In the genomic region with DNA sequence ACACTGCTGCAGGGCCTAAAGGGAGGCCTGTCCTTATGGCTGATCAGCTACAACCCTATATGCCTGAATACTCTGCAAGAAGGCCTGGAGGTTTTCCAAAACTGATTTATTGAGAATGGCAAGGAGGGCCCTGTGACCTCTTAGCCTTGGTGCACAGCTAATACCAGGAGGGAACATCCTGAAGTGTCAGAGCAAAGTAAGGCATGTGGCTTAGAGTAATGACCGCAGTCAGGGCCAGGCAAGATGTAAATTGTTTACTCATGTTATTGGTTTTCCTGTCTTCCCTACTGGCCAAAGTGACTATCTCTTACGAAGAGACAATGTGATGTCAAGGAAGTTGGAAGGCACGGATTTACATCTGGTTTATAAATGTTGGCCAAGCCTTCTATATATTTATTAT, we compare ENCODE assay signal across 19 cellular contexts.
"Had no signal": no experiment of that assay in that cellular context is flagged by ENCODE, and none has a peak within 500 bp of the region (broad histone marks: within the 10 kb centered on the region; RNA-seq: fewer than 3 reads in every experiment).

No MANE protein-coding gene starts in this region.

- H3K9me3 ChIP-seq: MG63, SJSA1 had no signal

- H3K4me1 ChIP-seq: SJSA1 had no signal

- H3K27ac ChIP-seq: SJSA1, SK-N-MC had no signal

- H3K36me3 ChIP-seq: MG63, SJSA1 had no signal

- DNase-seq: Karpas-422, KG1, MG63, NCI-H1092 treated with DMSO at 0.1 percent for 48 hours, NCI-H1436, NCI-H187, NCI-H2029, NCI-H2081 treated with DMSO at 0.1 percent for 48 hours, NCI-H2171, NCI-H524, NCI-H526 treated with DMSO at 0.1 percent for 48 hours, NCI-H774, Right ventricle myocardium superior, RPMI8226, SIG-M5, SW 1271 had no signal

- H3K4me3 ChIP-seq: MG63, SJSA1, SK-N-MC had no signal

- FAIRE-seq: RCC 7860 had no signal

- H3K27me3 ChIP-seq: MG63, SJSA1 had no signal
